In the genomic region with DNA sequence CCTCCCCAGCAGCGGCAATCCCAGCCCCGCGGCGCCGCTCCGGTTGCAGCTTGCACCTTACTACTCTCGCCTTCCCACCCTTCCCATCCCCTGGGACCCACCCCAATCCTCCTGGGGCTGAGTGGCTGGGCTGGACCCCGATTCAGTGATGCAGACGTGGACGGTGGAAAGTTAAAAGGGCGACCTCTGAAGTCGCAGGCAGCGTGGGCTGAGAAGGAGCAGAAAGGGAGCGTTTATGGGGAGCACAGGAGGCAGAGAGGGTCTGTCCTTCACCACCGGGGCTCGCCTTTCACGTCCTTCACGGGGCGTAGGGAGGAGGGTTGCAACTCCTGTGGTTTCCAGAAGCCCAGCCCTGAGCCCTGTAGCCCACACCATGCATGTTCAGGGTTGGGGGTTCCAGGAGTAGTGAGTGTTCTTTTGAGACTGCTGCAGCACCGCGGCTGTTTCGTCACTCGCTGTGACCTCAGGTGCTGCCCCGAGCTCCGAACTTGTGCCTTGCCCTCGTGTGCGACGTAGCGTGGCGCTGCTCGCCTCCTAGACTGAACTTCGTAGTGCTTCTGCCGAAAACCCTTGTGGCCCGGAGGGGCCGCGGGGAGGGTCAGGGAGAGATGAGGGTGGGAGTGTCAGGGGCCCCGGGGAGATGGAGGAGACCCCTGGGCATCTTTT, we compare ENCODE assay signal across 8 cellular contexts. TPM values are rescaled to one million over a fixed set of nuclear protein-coding genes. Genes with fewer than 3 reads are reported as not detected.
DNase-seq lines count a peak whose midpoint lies in the region; ATAC-seq and TF ChIP-seq lines count a peak whose summit lies in the region.

No MANE protein-coding gene starts in this region.

- no peak for ATAC-seq in thoracic aorta (ENCODE audit: insufficient number of reproducible peaks, low FRiP score, low read depth)
- no peak for ATAC-seq in GM18909 (IDR thresholded peaks at IDR 0.05; ENCODE audit: poor library complexity, unreplicated experiment)

- H3K36me3 ChIP-seq in adipocyte (ENCODE audit: control insufficient read depth, insufficient read depth, low read length, severe bottlenecking) (no peaks in the 10 kb centered on the region), thoracic aorta (no peaks in the 10 kb centered on the region)

- no peak for TF ChIP-seq CTCF in thoracic aorta (IDR thresholded peaks at IDR 0.05)

- no peaks in the 10 kb centered on the region for H3K27me3 ChIP-seq in adipocyte (replicated peaks; ENCODE audit: control insufficient read depth, insufficient read depth, low read length)
- no peaks in the 10 kb centered on the region for H3K27me3 ChIP-seq in thoracic aorta (replicated peaks; ENCODE audit: insufficient read depth)

- peak overlapping the region; percentile 85 for H3K9ac ChIP-seq in adipocyte (ENCODE audit: low read length)

- H3K4me1 ChIP-seq in adipocyte (ENCODE audit: control insufficient read depth, insufficient read depth, low read length) (peaks cover 3% of the 10 kb centered on the region), thoracic aorta (ENCODE audit: control insufficient read depth in 1 of 2, low read depth in 2 of 2) (no peaks in the 10 kb centered on the region)

- peak overlapping the region; percentile 88 for H3K4me3 ChIP-seq in adipocyte (ENCODE audit: low read length)
- H3K4me3 ChIP-seq in thoracic aorta, result peak overlapping the region; percentile 78

- H3K27ac ChIP-seq in thoracic aorta, result peak overlapping the region in 1 of 2 donors; percentile 59

- no peak for TF ChIP-seq POLR2A in erythroblast (IDR thresholded peaks at IDR 0.05; ENCODE audit: low read length)

- H3K9me3 ChIP-seq in adipocyte (ENCODE audit: control insufficient read depth, low read length), result peaks cover 9% of the 10 kb centered on the region
- H3K9me3 ChIP-seq in thoracic aorta, result no peaks in the 10 kb centered on the region

- DNase-seq in NCI-H748 (lab: John Stamatoyannopoulos, UW; ENCODE audit: unreplicated experiment), result peak; percentile 69
- DNase-seq in NCI-H748 treated with DMSO at 0.1 percent for 48 hours (lab: John Stamatoyannopoulos, UW), result no peak
- peak; percentile 35 for DNase-seq in adipocyte (ENCODE audit: low read depth)
- peak; percentile 15 for DNase-seq in iPS-NIHi7 (ENCODE audit: extremely low spot score)
- DNase-seq in thoracic aorta (ENCODE audit: low spot score), result no peak
- DNase-seq in OCI-M1 (lab: John Stamatoyannopoulos, UW), result no peak
- no peak for DNase-seq in erythroblast (lab: John Stamatoyannopoulos, UW)

RNA-seq across cellular contexts. Expression of a gene that starts 1.5 kb away (rescaled TPM):
- 10 to 100 TPM; 23.3 to 29.6 TPM for total RNA-seq in thoracic aorta

Comparison
In these comparisons a context has a peak if more than half of its experiments do, and no peak if none do; other contexts are left out.
1. DNase-seq: peak in NCI-H748 (single experiment), adipocyte (single experiment) and iPS-NIHi7 (single experiment); none in NCI-H748 treated with DMSO at 0.1 percent for 48 hours (single experiment), thoracic aorta (single experiment), OCI-M1 (single experiment) and erythroblast (0 of 2).